ENCODE assay signal across 24 cellular contexts in genomic region chr13:106911602-106912001, GRCh38.
"Had no signal": no experiment of that assay in that cellular context is flagged by ENCODE, and none has a peak within 500 bp of the region (broad histone marks: within the 10 kb centered on the region; RNA-seq: fewer than 3 reads in every experiment).

No MANE protein-coding gene starts in this region.

- ATAC-seq: activated naive CD4-positive, alpha-beta T cell treated with anti-CD3 and anti-CD28 coated beads, Interleukin-2, amount 50 U/mL, for 72 hours; effector memory CD8-positive, alpha-beta T cell; esophagus mucosa; heart left ventricle; left colon; natural killer cell treated with Interleukin-12 subunit alpha and Interleukin-12 subunit beta and Interleukin-15 and Interleukin-18, amount 100 ng/mL, for 72 hours; pancreas; psoas muscle; right cardiac atrium had no signal

- H3K36me3 Mint-ChIP-seq: activated naive CD4-positive, alpha-beta T cell treated with anti-CD3 and anti-CD28 coated beads, Interleukin-2, amount 50 U/mL, for 72 hours; brain; memory B cell; natural killer cell treated with Interleukin-12 subunit alpha and Interleukin-12 subunit beta and Interleukin-15 and Interleukin-18, amount 100 ng/mL, for 72 hours; type B pancreatic cell had no signal

- H3K4me3 ChIP-seq: colonic mucosa, dorsolateral prefrontal cortex, heart left ventricle, pancreas, psoas muscle, stomach, suprapubic skin, vagina had no signal

- H3K9me3 ChIP-seq: colonic mucosa, heart left ventricle, neutrophil, pancreas, psoas muscle, stomach, suprapubic skin, vagina had no signal

- H3K4me3 Mint-ChIP-seq: brain; central memory CD8-positive, alpha-beta T cell; effector memory CD8-positive, alpha-beta T cell; memory B cell; natural killer cell treated with Interleukin-12 subunit alpha and Interleukin-12 subunit beta and Interleukin-15 and Interleukin-18, amount 100 ng/mL, for 72 hours; type B pancreatic cell had no signal

- H3K27ac ChIP-seq: colonic mucosa, dorsolateral prefrontal cortex, heart left ventricle, neutrophil, pancreas, psoas muscle, stomach, suprapubic skin, vagina had no signal

- H3K27me3 Mint-ChIP-seq: central memory CD8-positive, alpha-beta T cell had no signal

- H3K4me1 Mint-ChIP-seq: central memory CD8-positive, alpha-beta T cell; memory B cell had no signal

- H3K27me3 ChIP-seq: colonic mucosa, dorsolateral prefrontal cortex, heart left ventricle, stomach, suprapubic skin, vagina had no signal

- H3K4me1 ChIP-seq: colonic mucosa, pancreas, psoas muscle, stomach, suprapubic skin, vagina had no signal

- H3K36me3 ChIP-seq: colonic mucosa, heart left ventricle, neutrophil, pancreas, stomach, suprapubic skin, vagina had no signal

- DNase-seq: activated CD4-positive, alpha-beta T cell treated with anti-CD3 and anti-CD28 coated beads for 1 hour; activated T-cell treated with anti-CD3 and anti-CD28 coated beads, Interleukin-2, amount 50 U/mL, for 1 hour; aorta; colonic mucosa; dorsolateral prefrontal cortex; effector memory CD8-positive, alpha-beta T cell; heart left ventricle; islet precursor cell; left colon; pancreas; psoas muscle; right cardiac atrium; stimulated activated CD4-positive, alpha-beta T cell treated with anti-CD3 and anti-CD28 coated beads, Interleukin-1b, Interleukin-23, amount 100 ng/mL, for 48 hours; stomach had no signal

- H3K27ac Mint-ChIP-seq: activated naive CD4-positive, alpha-beta T cell treated with anti-CD3 and anti-CD28 coated beads, Interleukin-2, amount 50 U/mL, for 72 hours; brain; effector memory CD8-positive, alpha-beta T cell; memory B cell; natural killer cell treated with Interleukin-12 subunit alpha and Interleukin-12 subunit beta and Interleukin-15 and Interleukin-18, amount 100 ng/mL, for 72 hours had no signal
